ENCODE assay signal across 13 cellular contexts in the genomic region with DNA sequence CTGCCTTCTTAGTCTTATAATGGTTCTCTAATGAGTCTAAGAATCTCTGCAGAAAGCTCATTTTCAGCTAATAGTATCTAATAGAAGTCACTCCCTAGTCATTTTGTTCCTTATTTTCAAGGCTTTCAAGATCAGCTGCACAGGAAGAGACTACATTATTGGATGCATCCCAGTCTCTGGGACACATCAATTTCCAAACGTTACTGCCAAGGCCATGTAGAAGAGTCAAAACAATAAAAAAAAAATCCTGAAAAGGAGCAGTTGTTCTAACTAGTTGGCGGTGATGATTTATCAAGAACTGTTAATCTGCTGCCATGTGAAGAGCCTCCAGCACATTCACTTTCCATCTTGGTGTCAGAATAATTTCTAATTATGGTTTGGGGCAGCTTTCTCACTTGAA. TPM values are rescaled to one million over a fixed set of nuclear protein-coding genes. Genes with fewer than 3 reads are reported as not detected.
"Had no signal": no experiment of that assay in that cellular context is flagged by ENCODE, and none has a peak within 500 bp of the region (broad histone marks: within the 10 kb centered on the region; RNA-seq: fewer than 3 reads in every experiment).

No MANE protein-coding gene starts in this region.

- H3K4me3 Mint-ChIP-seq: activated naive CD8-positive, alpha-beta T cell treated with anti-CD3 and anti-CD28 coated beads, Interleukin-2, amount 50 U/mL, for 24 hours; natural killer cell treated with Interleukin-12 subunit alpha and Interleukin-12 subunit beta and Interleukin-15 and Interleukin-18, amount 100 ng/mL, for 72 hours; stimulated activated naive CD8-positive, alpha-beta T cell treated with anti-CD3 and anti-CD28 coated beads, Interleukin-15, amount 100 ng/mL, for 72 hours; WTC11 had no signal

- H3K9me3 Mint-ChIP-seq: activated naive CD8-positive, alpha-beta T cell treated with anti-CD3 and anti-CD28 coated beads, Interleukin-2, amount 50 U/mL, for 24 hours; natural killer cell treated with Interleukin-12 subunit alpha and Interleukin-12 subunit beta and Interleukin-15 and Interleukin-18, amount 100 ng/mL, for 72 hours; stimulated activated naive CD8-positive, alpha-beta T cell treated with anti-CD3 and anti-CD28 coated beads, Interleukin-15, amount 100 ng/mL, for 72 hours; WTC11 had no signal

- H3K36me3 Mint-ChIP-seq: natural killer cell treated with Interleukin-12 subunit alpha and Interleukin-12 subunit beta and Interleukin-15 and Interleukin-18, amount 100 ng/mL, for 72 hours; WTC11 had no signal

- H3K36me3 ChIP-seq: sigmoid colon, vagina had no signal

- H3K27ac ChIP-seq: psoas muscle, vagina had no signal

- H3K4me1 Mint-ChIP-seq: activated naive CD8-positive, alpha-beta T cell treated with anti-CD3 and anti-CD28 coated beads, Interleukin-2, amount 50 U/mL, for 24 hours had no signal

- H3K4me1 ChIP-seq: psoas muscle had no signal

- H3K9me3 ChIP-seq: mucosa of descending colon, psoas muscle, sigmoid colon, vagina had no signal

- H3K27me3 ChIP-seq: sigmoid colon, vagina had no signal

- H3K27ac Mint-ChIP-seq: activated naive CD8-positive, alpha-beta T cell treated with anti-CD3 and anti-CD28 coated beads, Interleukin-2, amount 50 U/mL, for 24 hours; natural killer cell treated with Interleukin-12 subunit alpha and Interleukin-12 subunit beta and Interleukin-15 and Interleukin-18, amount 100 ng/mL, for 72 hours; stimulated activated naive CD8-positive, alpha-beta T cell treated with anti-CD3 and anti-CD28 coated beads, Interleukin-15, amount 100 ng/mL, for 72 hours; WTC11 had no signal

- DNase-seq: activated CD4-positive, alpha-beta T cell treated with anti-CD3 and anti-CD28 coated beads for 48 hours; activated naive CD4-positive, alpha-beta T cell treated with Interleukin-2 at 50 U/mL for 16 hours; activated naive CD8-positive, alpha-beta T cell treated with anti-CD3 and anti-CD28 coated beads, Interleukin-2, amount 50 U/mL, for 24 hours; mucosa of descending colon; psoas muscle; sigmoid colon; stimulated activated CD4-positive, alpha-beta T cell treated with anti-CD3 and anti-CD28 coated beads, Interleukin-4, amount 100 ng/mL, for 1 hour; stimulated activated naive CD8-positive, alpha-beta T cell treated with anti-CD3 and anti-CD28 coated beads, Interleukin-15, amount 100 ng/mL, for 72 hours; T-helper 1 cell had no signal

- ATAC-seq: activated naive CD8-positive, alpha-beta T cell treated with anti-CD3 and anti-CD28 coated beads, Interleukin-2, amount 50 U/mL, for 24 hours; mucosa of descending colon; natural killer cell treated with Interleukin-12 subunit alpha and Interleukin-12 subunit beta and Interleukin-15 and Interleukin-18, amount 100 ng/mL, for 72 hours; psoas muscle; stimulated activated naive CD8-positive, alpha-beta T cell treated with anti-CD3 and anti-CD28 coated beads, Interleukin-15, amount 100 ng/mL, for 72 hours; WTC11 had no signal

- H3K4me3 ChIP-seq: lung, mucosa of descending colon, psoas muscle, vagina had no signal

RNA-seq across cellular contexts. Expression of a gene that starts 5.7 kb away (rescaled TPM):
- total RNA-seq: natural killer cell treated with Interleukin-12 subunit alpha and Interleukin-12 subunit beta and Interleukin-15 and Interleukin-18, amount 100 ng/mL, for 72 hours had no signal
